Comparison of ENCODE assay signal across 8 cellular contexts in genomic region chr4:101018836-101019235, GRCh38.
DNase-seq lines count a peak whose midpoint lies in the region; ATAC-seq lines count a peak whose summit lies in the region.

No MANE protein-coding gene starts in this region.

- peak overlapping the region; percentile 90 for H3K27ac Mint-ChIP-seq in activated T-cell treated with anti-CD3 and anti-CD28 coated beads, Interleukin-2, amount 50 U/mL, for 24 hours
- H3K27ac Mint-ChIP-seq in stimulated activated naive B cell treated with anti-CD40 and anti-IgM and Interleukin-4, amounts not matched to agents 10 μg/mL and 1 μg/mL and 100 μg/mL, for 72 hours: peak overlapping the region; percentile 90

- peaks cover 6% of the 10 kb centered on the region for H3K36me3 Mint-ChIP-seq in activated T-cell treated with anti-CD3 and anti-CD28 coated beads, Interleukin-2, amount 50 U/mL, for 24 hours (ENCODE audit: low read depth)
- peaks cover 6 to 29% of the 10 kb centered on the region in 2 donors for H3K36me3 Mint-ChIP-seq in stimulated activated naive B cell treated with anti-CD40 and anti-IgM and Interleukin-4, amounts not matched to agents 10 μg/mL and 1 μg/mL and 100 μg/mL, for 72 hours

- peaks cover 4% of the 10 kb centered on the region for H3K27me3 Mint-ChIP-seq in activated T-cell treated with anti-CD3 and anti-CD28 coated beads, Interleukin-2, amount 50 U/mL, for 24 hours
- H3K27me3 Mint-ChIP-seq in stimulated activated naive B cell treated with anti-CD40 and anti-IgM and Interleukin-4, amounts not matched to agents 10 μg/mL and 1 μg/mL and 100 μg/mL, for 72 hours: no peaks in the 10 kb centered on the region

- no peaks in the 10 kb centered on the region for H3K9me3 Mint-ChIP-seq in activated T-cell treated with anti-CD3 and anti-CD28 coated beads, Interleukin-2, amount 50 U/mL, for 24 hours
- H3K9me3 Mint-ChIP-seq in stimulated activated naive B cell treated with anti-CD40 and anti-IgM and Interleukin-4, amounts not matched to agents 10 μg/mL and 1 μg/mL and 100 μg/mL, for 72 hours: peaks cover 0 to 4% of the 10 kb centered on the region in 2 donors

- H3K4me1 Mint-ChIP-seq in activated T-cell treated with anti-CD3 and anti-CD28 coated beads, Interleukin-2, amount 50 U/mL, for 24 hours (ENCODE audit: low read depth): peaks cover 74% of the 10 kb centered on the region
- H3K4me1 Mint-ChIP-seq in stimulated activated naive B cell treated with anti-CD40 and anti-IgM and Interleukin-4, amounts not matched to agents 10 μg/mL and 1 μg/mL and 100 μg/mL, for 72 hours: peaks cover 25 to 48% of the 10 kb centered on the region in 2 donors

- no peak overlapping the region for H3K4me3 Mint-ChIP-seq in activated T-cell treated with anti-CD3 and anti-CD28 coated beads, Interleukin-2, amount 50 U/mL, for 24 hours
- H3K4me3 Mint-ChIP-seq in stimulated activated naive B cell treated with anti-CD40 and anti-IgM and Interleukin-4, amounts not matched to agents 10 μg/mL and 1 μg/mL and 100 μg/mL, for 72 hours: peak overlapping the region in 1 of 2 donors; percentile 38

- DNase-seq in activated T-cell treated with anti-CD3 and anti-CD28 coated beads, Interleukin-2, amount 50 U/mL, for 24 hours: no peak
- DNase-seq in activated T-cell treated with anti-CD3 and anti-CD28 coated beads, Interleukin-2, amount 50 U/mL, for 48 hours: no peak
- DNase-seq in NOMO-1 treated with dmso at 0.1 percent for 144 hours (lab: John Stamatoyannopoulos, UW; ENCODE audit: unreplicated experiment): peak; percentile 73
- peak; percentile 66 for DNase-seq in stimulated activated naive B cell treated with anti-CD40 and anti-IgM and Interleukin-4, amounts not matched to agents 10 μg/mL and 1 μg/mL and 100 μg/mL, for 72 hours
- DNase-seq in stimulated activated CD4-positive, alpha-beta T cell treated with anti-CD3 and anti-CD28 coated beads, Interleukin-2, amount 100 ng/mL, for 48 hours: no peak
- DNase-seq in NK-92 (lab: John Stamatoyannopoulos, UW; ENCODE audit: unreplicated experiment): no peak
- no peak for DNase-seq in DMS 273 treated with DMSO at 0.1 percent for 48 hours (lab: John Stamatoyannopoulos, UW)

- ATAC-seq in HG02938 (IDR thresholded peaks at IDR 0.05; ENCODE audit: unreplicated experiment): peak; percentile 58
- ATAC-seq in stimulated activated naive B cell treated with anti-CD40 and anti-IgM and Interleukin-4, amounts not matched to agents 10 μg/mL and 1 μg/mL and 100 μg/mL, for 72 hours (replicated peaks): peak; percentile 87 to 91

Comparison
In these comparisons a context has a peak if more than half of its experiments do, and no peak if none do; other contexts are left out.
1. DNase-seq: peak in NOMO-1 treated with dmso at 0.1 percent for 144 hours (single experiment) and stimulated activated naive B cell treated with anti-CD40 and anti-IgM and Interleukin-4, amounts not matched to agents 10 μg/mL and 1 μg/mL and 100 μg/mL, for 72 hours (single experiment); none in activated T-cell treated with anti-CD3 and anti-CD28 coated beads, Interleukin-2, amount 50 U/mL, for 24 hours (single experiment), activated T-cell treated with anti-CD3 and anti-CD28 coated beads, Interleukin-2, amount 50 U/mL, for 48 hours (0 of 2), stimulated activated CD4-positive, alpha-beta T cell treated with anti-CD3 and anti-CD28 coated beads, Interleukin-2, amount 100 ng/mL, for 48 hours (0 of 2), NK-92 (single experiment) and DMS 273 treated with DMSO at 0.1 percent for 48 hours (single experiment).